ENCODE assay signal across 28 cellular contexts in the genomic region with DNA sequence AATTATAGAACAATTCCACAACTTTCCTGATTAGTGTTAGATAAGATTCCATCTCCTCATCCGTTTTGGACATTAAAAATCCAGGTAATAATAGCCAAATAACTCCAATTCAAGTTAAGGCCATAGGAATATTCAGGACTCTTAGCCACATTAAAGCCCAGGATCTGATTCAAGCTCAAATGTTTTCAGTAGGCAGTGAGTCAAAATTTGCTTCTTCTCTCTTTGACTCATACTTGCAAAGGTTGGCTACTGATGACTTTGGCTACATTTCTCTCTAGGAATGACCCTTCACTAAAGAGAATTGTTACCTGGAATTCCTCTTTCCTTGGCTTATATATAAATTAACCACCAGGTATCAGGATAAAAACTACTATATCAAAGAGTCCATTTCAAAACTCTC.
"Had no signal": no experiment of that assay in that cellular context is flagged by ENCODE, and none has a peak within 500 bp of the region (broad histone marks: within the 10 kb centered on the region; RNA-seq: fewer than 3 reads in every experiment).

No MANE protein-coding gene starts in this region.

- H3K36me3 ChIP-seq: adrenal gland, colonic mucosa, esophagus muscularis mucosa, gastroesophageal sphincter, heart right ventricle had no signal

- H3K27ac ChIP-seq: adrenal gland, body of pancreas, colonic mucosa, esophagus muscularis mucosa, gastroesophageal sphincter, heart right ventricle had no signal

- H3K27me3 ChIP-seq: adrenal gland, body of pancreas, colonic mucosa, esophagus muscularis mucosa, heart right ventricle had no signal

- H3K4me3 ChIP-seq: adrenal gland, body of pancreas, colonic mucosa, esophagus muscularis mucosa, gastroesophageal sphincter, heart right ventricle had no signal

- DNase-seq: activated CD4-positive, alpha-beta memory T cell treated with anti-CD3 and anti-CD28 coated beads for 36 hours; activated CD4-positive, alpha-beta T cell treated with anti-CD3 and anti-CD28 coated beads for 36 hours; activated CD4-positive, alpha-beta T cell treated with anti-CD3 and anti-CD28 coated beads, Interleukin-2, amount 10 ng/mL, durations not matched to agents 24 days and 14 days; activated CD4-positive, CD25-positive, alpha-beta regulatory T cell; activated CD4-positive, CD25-positive, alpha-beta regulatory T cell treated with anti-CD3 and anti-CD28 coated beads, Interleukin-2, amount 50 U/mL, for 72 hours; activated CD8-positive, alpha-beta memory T cell treated with anti-CD3 and anti-CD28 coated beads, Interleukin-2, amount 10 ng/mL, durations not matched to agents 7 days and 5 days; activated CD8-positive, alpha-beta memory T cell treated with anti-CD3 and anti-CD28 coated beads, Interleukin-2, amount 50 U/mL, for 4 hours; activated CD8-positive, alpha-beta T cell treated with anti-CD3 and anti-CD28 coated beads, Interleukin-2, amount 10 ng/mL, durations not matched to agents 7 days and 5 days; activated effector memory CD4-positive, alpha-beta T cell treated with anti-CD3 and anti-CD28 coated beads, Interleukin-2, amount 50 U/mL, for 16 hours; activated naive CD4-positive, alpha-beta T cell treated with anti-CD3 and anti-CD28 coated beads for 36 hours; activated naive CD8-positive, alpha-beta T cell treated with anti-CD3 and anti-CD28 coated beads for 36 hours; activated naive CD8-positive, alpha-beta T cell treated with anti-CD3 and anti-CD28 coated beads, Interleukin-2, amount 50 U/mL, for 24 hours; activated T-cell treated with anti-CD3 and anti-CD28 coated beads, Interleukin-2, amount 50 U/mL, for 1 hour; activated T-cell treated with anti-CD3 and anti-CD28 coated beads, Interleukin-2, amount 50 U/mL, for 48 hours; adrenal gland; amygdala; aorta; body of pancreas; caudate nucleus; colonic mucosa; effector CD8-positive, alpha-beta T cell; erythroblast; foreskin melanocyte; heart right ventricle; T-helper 2 cell had no signal

- H3K9me3 ChIP-seq: adrenal gland, body of pancreas, colonic mucosa, esophagus muscularis mucosa, gastroesophageal sphincter, heart right ventricle had no signal

- H3K4me1 ChIP-seq: adrenal gland, body of pancreas, colonic mucosa, esophagus muscularis mucosa, gastroesophageal sphincter, heart right ventricle had no signal

- FAIRE-seq: endometrium had no signal

- ATAC-seq: activated CD4-positive, alpha-beta T cell treated with anti-CD3 and anti-CD28 coated beads for 36 hours; activated CD8-positive, alpha-beta memory T cell treated with anti-CD3 and anti-CD28 coated beads, Interleukin-2, amount 10 ng/mL, durations not matched to agents 7 days and 5 days; activated CD8-positive, alpha-beta T cell treated with anti-CD3 and anti-CD28 coated beads, Interleukin-2, amount 10 ng/mL, durations not matched to agents 7 days and 5 days; activated naive CD8-positive, alpha-beta T cell treated with anti-CD3 and anti-CD28 coated beads, Interleukin-2, amount 50 U/mL, for 24 hours; body of pancreas; gastroesophageal sphincter; heart right ventricle had no signal
